Comparison of ENCODE assay signal across 18 cellular contexts in the genomic region with DNA sequence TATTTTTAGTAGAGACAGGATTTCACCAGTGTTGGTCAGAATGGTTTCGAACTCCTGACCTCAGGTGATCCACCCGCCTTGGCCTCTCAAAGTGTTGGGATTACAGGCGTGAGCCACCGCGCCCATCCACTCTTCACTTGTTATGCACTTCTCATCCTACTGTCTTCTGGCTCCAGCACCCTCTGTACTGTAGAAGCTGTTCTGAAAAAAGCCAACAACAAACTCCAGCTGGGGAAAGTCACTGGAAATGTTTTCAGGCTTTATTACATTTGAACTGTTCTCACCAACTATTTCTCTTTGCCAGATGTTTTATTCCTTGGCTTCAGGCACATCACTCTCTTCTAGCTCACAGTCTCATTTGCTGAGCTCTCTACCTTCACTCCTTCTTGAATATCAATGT.
DNase-seq lines count a peak whose midpoint lies in the region; ATAC-seq and TF ChIP-seq lines count a peak whose summit lies in the region.
"Had no signal": no experiment of that assay in that cellular context is flagged by ENCODE, and none has a peak within 500 bp of the region (broad histone marks: within the 10 kb centered on the region; RNA-seq: fewer than 3 reads in every experiment).

No MANE protein-coding gene starts in this region.

- H3K27ac ChIP-seq in left ventricle myocardium inferior (replicated peaks) (no peak overlapping the region), heart right ventricle (peak overlapping the region in 2 of 10 donors; percentile 23 to 53), right cardiac atrium (ENCODE audit: low read length) (no peak overlapping the region)
- H3K27ac ChIP-seq: BLaER1 had no signal

- 80 to 89% methylated on average over 5 of the region's 5 CpGs for WGBS in heart right ventricle, 2 donors
- 70% methylated on average over 5 of the region's 5 CpGs for WGBS in right cardiac atrium

- H3K36me3 ChIP-seq in left ventricle myocardium inferior = no peaks in the 10 kb centered on the region
- no peaks in the 10 kb centered on the region for H3K36me3 ChIP-seq in heart right ventricle
- H3K36me3 ChIP-seq: BE2C, BLaER1 had no signal

- intact Hi-C loops in Right ventricle myocardium superior (cut with DNase I) = no loop called here
- intact Hi-C loops in left ventricle myocardium inferior (cut with micrococcal nuclease) = no loop called here
- intact Hi-C loops in heart right ventricle (cut with DNase I) = no loop called here
- intact Hi-C loops in right cardiac atrium (cut with DNase I) = no loop called here
- intact Hi-C loops in left ventricle myocardium superior (cut with micrococcal nuclease) = no loop called here

- TF ChIP-seq CTCF in left ventricle myocardium inferior (IDR thresholded peaks at IDR 0.05; ENCODE audit: borderline replicate concordance) (no peak), heart right ventricle (IDR thresholded peaks at IDR 0.05) (no peak)

- H3K27me3 ChIP-seq in left ventricle myocardium inferior (ENCODE audit: low read depth) (peaks cover 8% of the 10 kb centered on the region), heart right ventricle (peaks cover 0 to 6% (median 0%) of the 10 kb centered on the region in 7 donors), right cardiac atrium (ENCODE audit: control insufficient read depth, insufficient read depth) (no peaks in the 10 kb centered on the region)
- H3K27me3 ChIP-seq: BE2C, BLaER1 had no signal

- no peak overlapping the region for H3K4me3 ChIP-seq in left ventricle myocardium inferior
- no peak overlapping the region for H3K4me3 ChIP-seq in heart right ventricle
- no peak overlapping the region for H3K4me3 ChIP-seq in right cardiac atrium (ENCODE audit: low read length)
- H3K4me3 ChIP-seq: BLaER1 had no signal

- no peaks in the 10 kb centered on the region for H3K9me3 ChIP-seq in left ventricle myocardium inferior (replicated peaks)
- no peaks in the 10 kb centered on the region for H3K9me3 ChIP-seq in heart right ventricle
- H3K9me3 ChIP-seq in right cardiac atrium (ENCODE audit: control insufficient read depth, low read length) = no peaks in the 10 kb centered on the region
- H3K9me3 ChIP-seq: BE2C, BLaER1 had no signal

- H3K4me1 ChIP-seq in left ventricle myocardium inferior (no peaks in the 10 kb centered on the region), heart right ventricle (no peaks in the 10 kb centered on the region), right cardiac atrium (ENCODE audit: control insufficient read depth, insufficient read depth, low read length) (no peaks in the 10 kb centered on the region)
- H3K4me1 ChIP-seq: BE2C had no signal

- ATAC-seq in Right ventricle myocardium superior (ENCODE audit: poor library complexity) = peak; percentile 65
- peak in 6 of 8 donors; percentile 58 to 89 (median 70) for ATAC-seq in heart right ventricle
- no peak for ATAC-seq in right cardiac atrium
- peak; percentile 85 for ATAC-seq in left ventricle myocardium superior
- ATAC-seq in HG02588 (IDR thresholded peaks at IDR 0.05; ENCODE audit: unreplicated experiment) = no peak

- DNase-seq in Right ventricle myocardium superior = no peak
- no peak for DNase-seq in left ventricle myocardium inferior
- no peak for DNase-seq in heart right ventricle
- DNase-seq in right cardiac atrium = no peak
- DNase-seq in left ventricle myocardium superior = no peak
- no peak for DNase-seq in DMS 273 treated with DMSO at 0.1 percent for 48 hours (lab: John Stamatoyannopoulos, UW)
- DNase-seq: 8988T; ACHN; BE2C; C1 segment of cervical spinal cord; CD4-positive, alpha-beta memory T cell; CD4-positive, CD25-positive, alpha-beta regulatory T cell; CD8-positive, alpha-beta memory T cell; COR-L47; DMS79 treated with DMSO at 0.1 percent for 48 hours; GF-D8 had no signal

Comparison
In these comparisons a context has a peak if more than half of its experiments do, and no peak if none do; other contexts are left out.
1. ATAC-seq: peak in Right ventricle myocardium superior (single experiment), heart right ventricle (6 of 8) and left ventricle myocardium superior (single experiment); none in right cardiac atrium (0 of 2) and HG02588 (single experiment).